9 cellular contexts compared by ENCODE assay signal in the genomic region with DNA sequence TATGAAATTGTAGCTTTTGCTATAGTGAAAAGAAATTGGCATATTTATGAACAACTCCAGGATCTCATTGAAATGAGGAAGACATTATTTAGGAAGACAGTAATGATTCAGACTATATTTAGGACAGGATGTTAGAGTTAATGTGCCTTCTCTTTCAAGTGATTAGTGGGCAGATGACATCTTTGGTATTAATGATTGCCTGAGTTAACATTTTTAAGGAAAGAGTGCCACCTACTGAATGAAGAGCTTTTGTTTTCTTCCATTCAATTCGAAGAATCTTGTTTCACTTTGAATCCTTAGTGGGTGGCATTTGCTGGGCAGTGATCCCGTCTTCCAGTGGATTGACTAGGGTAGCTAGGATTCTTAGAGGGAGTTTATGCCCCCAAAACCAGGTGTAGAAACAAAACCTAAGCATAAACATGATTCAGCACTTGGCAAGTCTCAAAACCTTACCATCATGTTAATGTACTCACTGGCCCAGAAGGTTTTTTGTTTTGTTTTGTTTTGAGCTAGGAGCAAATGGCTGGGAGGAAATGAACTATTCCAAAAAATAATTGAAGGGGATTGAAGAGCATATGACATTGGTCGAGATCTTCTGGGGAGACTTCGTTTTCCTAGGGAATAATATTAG. TPM values are rescaled to one million over a fixed set of nuclear protein-coding genes. Genes with fewer than 3 reads are reported as not detected.
A peak's percentile ranks its signal among the peaks of the same experiment; 100 is the strongest.
DNase-seq lines count a peak whose midpoint lies in the region; ATAC-seq and TF ChIP-seq lines count a peak whose summit lies in the region.
"Had no signal": no experiment of that assay in that cellular context is flagged by ENCODE, and none has a peak within 500 bp of the region (broad histone marks: within the 10 kb centered on the region; RNA-seq: fewer than 3 reads in every experiment).

No MANE protein-coding gene starts in this region.

- no peak overlapping the region for H3K14ac ChIP-seq in mesenchymal stem cell (ENCODE audit: low read length in 2 of 2)

- H3K4me1 ChIP-seq in Panc1 (ENCODE audit: control insufficient read depth, insufficient read depth, low read length) (peaks cover 6% of the 10 kb centered on the region; the same call in 1 of the 2 replicates), mesenchymal stem cell (ENCODE audit: control insufficient read depth, insufficient read depth, low read depth, low read length) (peaks cover 8% of the 10 kb centered on the region), vagina (peaks cover 30% of the 10 kb centered on the region)

- peak overlapping the region in 1 of 2 experiments; percentile 19 for H3K18ac ChIP-seq in mesenchymal stem cell (ENCODE audit: low read depth in 1 of 2, low read length in 2 of 2)

- CTCF ChIA-PET in Panc1 (lab: Charles Lee) = interaction anchor here (0.7 to 2.2 kb wide), 5 partner anchors 13 to 569 kb away, joined by 3 to 21 read pairs (median 4); no protein-coding TSS in a partner anchor

- H3K27ac ChIP-seq in Panc1 (ENCODE audit: low read length) = peak overlapping the region; percentile 70
- peak overlapping the region; percentile 69 for H3K27ac ChIP-seq in mesenchymal stem cell (ENCODE audit: low read length, poor library complexity, severe bottlenecking)
- H3K27ac ChIP-seq in vagina = peak overlapping the region; percentile 70
- H3K27ac ChIP-seq: HL-60 had no signal

- H2BK12ac ChIP-seq in mesenchymal stem cell (ENCODE audit: low read length in 2 of 2) = no peak overlapping the region

- H3K27me3 ChIP-seq in Panc1 (ENCODE audit: control insufficient read depth, insufficient read depth, low read length) (no peaks in the 10 kb centered on the region), mesenchymal stem cell (ENCODE audit: control insufficient read depth in 1 of 2, insufficient read depth in 1 of 2, low read length in 2 of 2) (no peaks in the 10 kb centered on the region), vagina (no peaks in the 10 kb centered on the region)

- in situ Hi-C loops in Panc1 (cut with HindIII; ENCODE audit: low pct_unique_long_range_greater_than_20kb, low sequenced_read_pairs) = no loop called here

- no peak overlapping the region for H3K4ac ChIP-seq in mesenchymal stem cell (ENCODE audit: low read depth in 1 of 2, low read length in 2 of 2)

- peak; percentile 59 for ATAC-seq in HG03139 (IDR thresholded peaks at IDR 0.05; ENCODE audit: unreplicated experiment)
- ATAC-seq in Panc1 = peak; percentile 76

- H3K9me3 ChIP-seq in Panc1 (ENCODE audit: control insufficient read depth, insufficient read depth, low read depth, low read length) (no peaks in the 10 kb centered on the region), mesenchymal stem cell (ENCODE audit: control insufficient read depth, low read length) (no peaks in the 10 kb centered on the region), vagina (no peaks in the 10 kb centered on the region)

- no peak overlapping the region for H4K91ac ChIP-seq in mesenchymal stem cell (ENCODE audit: low read length)

- H3K36me3 ChIP-seq in Panc1 (ENCODE audit: control insufficient read depth, insufficient read depth, low read length) = no peaks in the 10 kb centered on the region
- no peaks in the 10 kb centered on the region for H3K36me3 ChIP-seq in mesenchymal stem cell (ENCODE audit: control insufficient read depth in 1 of 2, insufficient read depth in 2 of 2, low read depth in 1 of 2, low read length in 2 of 2)
- no peaks in the 10 kb centered on the region for H3K36me3 ChIP-seq in vagina

- peak overlapping the region; percentile 65 for H2AK5ac ChIP-seq in mesenchymal stem cell (ENCODE audit: low read length, severe bottlenecking)

- H2BK15ac ChIP-seq in mesenchymal stem cell (ENCODE audit: low read depth, poor library complexity, severe bottlenecking) = no peak overlapping the region

- TF ChIP-seq CTCF in Panc1 (IDR thresholded peaks at IDR 0.05) = peak; percentile 59
- peak in 2 of 3 experiments; percentile 51 to 70 for TF ChIP-seq CTCF in vagina (IDR thresholded peaks at IDR 0.05)

- no peak overlapping the region for H2BK5ac ChIP-seq in mesenchymal stem cell (ENCODE audit: low read depth, low read length, poor library complexity, severe bottlenecking)

- intact Hi-C loops in Panc1 (cut with micrococcal nuclease; ENCODE audit: unreplicated experiment) (loop anchor here (1.0 to 10.0 kb wide), 2 partner anchors 364 to 568 kb away; no protein-coding TSS in a partner anchor), vagina (cut with DNase I) (no loop called here)

- H3K4me2 ChIP-seq in mesenchymal stem cell (ENCODE audit: low read length, poor library complexity, severe bottlenecking) = peak overlapping the region; percentile 46

- H3K79me1 ChIP-seq in mesenchymal stem cell (replicated peaks; ENCODE audit: low read length, poor library complexity, severe bottlenecking) = peaks cover 3% of the 10 kb centered on the region

- no peak overlapping the region for H3K23ac ChIP-seq in mesenchymal stem cell (ENCODE audit: low read length in 2 of 2)

- H2BK120ac ChIP-seq in mesenchymal stem cell (ENCODE audit: low read depth, low read length) = no peak overlapping the region

- H3K9ac ChIP-seq in mesenchymal stem cell (ENCODE audit: low read length) = peak overlapping the region; percentile 76

- 33% methylated on average over 3 of the region's 4 CpGs for WGBS in mesenchymal stem cell

- DNase-seq in A172 (ENCODE audit: low spot score) (peak; percentile 81), EL (peak; percentile 80), Panc1 (ENCODE audit: low read depth, low spot score) (no peak), dedifferentiated amniotic fluid mesenchymal stem cell (ENCODE audit: extremely low spot score) (peak; percentile 87), mesenchymal stem cell (peak; percentile 87), vagina (ENCODE audit: extremely low spot score in 2 of 2) (no peak)
- no peak for DNase-seq in activated CD8-positive, alpha-beta memory T cell treated with anti-CD3 and anti-CD28 coated beads for 24 hours

- no peak overlapping the region for H4K8ac ChIP-seq in mesenchymal stem cell (ENCODE audit: low read length)

- H3K4me3 ChIP-seq in Panc1 (ENCODE audit: low read depth in 2 of 2, low read length in 2 of 2) (peak overlapping the region; percentile 7 to 23; a peak in 3 of 4 replicates), mesenchymal stem cell (ENCODE audit: insufficient read depth in 1 of 2, low read depth in 1 of 2, low read length in 2 of 2) (peak overlapping the region in 1 of 2 experiments; percentile 50), vagina (no peak overlapping the region)

- H2AFZ ChIP-seq in mesenchymal stem cell (ENCODE audit: low read depth, low read length) = no peak overlapping the region

- no peak for TF ChIP-seq POLR2A in vagina (IDR thresholded peaks at IDR 0.05)

- POLR2A ChIA-PET in Panc1 (lab: Charles Lee) = interaction anchor here (0.6 kb wide), 1 partner anchor 568 kb away, joined by 3 read pairs; no protein-coding TSS in a partner anchor

- no TSS peak for BruUV-seq in Panc1 (replicated peaks; lab: Mats Ljungman, UMichigan)

RNA-seq across cellular contexts. Expression of a gene that starts 23.2 kb away (rescaled TPM):
- 14.5 and 18.4 TPM in 2 replicates for total RNA-seq in A172 (2014; rRNA removed; shearing (Covaris generic))
- total RNA-seq in Panc1 (2021; ENCODE audit: unreplicated experiment) (6.2 TPM), vagina (33.1 TPM)
- polyA plus RNA-seq in Panc1 (2012; ENCODE audit: insufficient read length) = 1.2 TPM
- polyA plus RNA-seq in mesenchymal stem cell (2013, experiment 1 of 2) = 11.0 TPM
- polyA plus RNA-seq in mesenchymal stem cell (2013, experiment 2 of 2) = 10.8 TPM

Comparison
In these comparisons a context has a peak if more than half of its experiments do, and no peak if none do; other contexts are left out.
1. DNase-seq: peak in A172 (single experiment), EL (single experiment), dedifferentiated amniotic fluid mesenchymal stem cell (single experiment) and mesenchymal stem cell (single experiment); none in Panc1 (single experiment), vagina (0 of 2) and activated CD8-positive, alpha-beta memory T cell treated with anti-CD3 and anti-CD28 coated beads for 24 hours (single experiment).
2. H3K4me3 ChIP-seq: peak in Panc1 (2 of 2); none in vagina (0 of 2).
3. Peak in every context shown above with its lines, with median percentiles within 50 percentile points of each other: H3K27ac ChIP-seq.